8 cellular contexts compared by ENCODE assay signal in genomic region chr4:87896020-87896621, GRCh38.
A peak's percentile ranks its signal among the peaks of the same experiment; 100 is the strongest.
DNase-seq lines count a peak whose midpoint lies in the region; ATAC-seq and TF ChIP-seq lines count a peak whose summit lies in the region.

No MANE protein-coding gene starts in this region.

- TF ChIP-seq EP300 in transverse colon (IDR thresholded peaks at IDR 0.05; ENCODE audit: low read depth), result no peak

- H3K9me3 ChIP-seq in PC-9 (ENCODE audit: insufficient read depth, low read depth) (peaks cover 8% of the 10 kb centered on the region; the same call in 1 of the 2 replicates), endodermal cell (ENCODE audit: control insufficient read depth, low read length) (peaks cover 11% of the 10 kb centered on the region), transverse colon (no peaks in the 10 kb centered on the region)

- no peaks in the 10 kb centered on the region for H3K9me2 ChIP-seq in PC-9 (ENCODE audit: insufficient read depth)

- no peak overlapping the region for H3K9ac ChIP-seq in endodermal cell (ENCODE audit: extremely low read depth, low read length, poor library complexity, severe bottlenecking)

- peaks cover 29% of the 10 kb centered on the region for H3K36me3 Mint-ChIP-seq in endodermal cell (ENCODE audit: low read depth)

- no peaks in the 10 kb centered on the region for H4K20me1 ChIP-seq in PC-9 (ENCODE audit: insufficient read depth)

- H3K9me3 Mint-ChIP-seq in endodermal cell, result peaks cover 18% of the 10 kb centered on the region

- H3K4me1 Mint-ChIP-seq in endodermal cell, result peaks cover 11% of the 10 kb centered on the region

- POLR2A ChIA-PET in PC-9 (lab: Charles Lee; ENCODE audit: unreplicated experiment), result interaction anchor here (0.8 kb wide), 1 partner anchor 89 kb away, joined by 7 read pairs; no protein-coding TSS in a partner anchor

- H3K27me3 Mint-ChIP-seq in endodermal cell (ENCODE audit: insufficient read depth), result no peaks in the 10 kb centered on the region

- intact Hi-C loops in PC-9 (cut with micrococcal nuclease; ENCODE audit: unreplicated experiment), result loop anchor here (1.0 kb wide), 1 partner anchor 77 kb away; no protein-coding TSS in a partner anchor
- intact Hi-C loops in transverse colon (cut with DNase I; ENCODE audit: low total_unique reads), result no loop called here

- no peaks in the 10 kb centered on the region for H3K27me3 ChIP-seq in PC-9 (ENCODE audit: insufficient read depth, low read depth)
- H3K27me3 ChIP-seq in endodermal cell (ENCODE audit: control insufficient read depth, insufficient read depth, low read length, poor library complexity, severe bottlenecking), result no peaks in the 10 kb centered on the region
- no peaks in the 10 kb centered on the region for H3K27me3 ChIP-seq in transverse colon

- no peak for ATAC-seq in HG03045 (IDR thresholded peaks at IDR 0.05; ENCODE audit: unreplicated experiment)

- H3K36me3 ChIP-seq in PC-9 (ENCODE audit: low read depth) (no peaks in the 10 kb centered on the region), endodermal cell (ENCODE audit: control insufficient read depth, insufficient read depth, low read length) (peaks cover 13% of the 10 kb centered on the region), transverse colon (no peaks in the 10 kb centered on the region)

- in situ Hi-C loops in transverse colon (cut with MboI; ENCODE audit: low pct_ligation_motif_present in 1 of 4, low pct_unique_long_range_greater_than_20kb in 1 of 4, low sequenced_read_pairs in 3 of 4), result no loop called here

- 35 to 100% methylated on average over 1 to 6 of the region's 7 CpGs for WGBS in endodermal cell (ENCODE audit: insufficient coverage in 1 of 2, insufficient read length in 1 of 2), 2 experiments
- WGBS in transverse colon (ENCODE audit: low coverage in 1 of 2), 2 donors, result 46 to 53% methylated on average over 7 of the region's 7 CpGs

- H3K27ac ChIP-seq in PC-9, result peak overlapping the region; percentile 82
- H3K27ac ChIP-seq in endodermal cell (ENCODE audit: low read depth, low read length), result no peak overlapping the region
- H3K27ac ChIP-seq in transverse colon, result no peak overlapping the region

- peak overlapping the region; percentile 78 for H3K27ac Mint-ChIP-seq in endodermal cell

- H3K4me2 ChIP-seq in PC-9, result peak overlapping the region; percentile 53

- H3K4me3 ChIP-seq in PC-9 (no peak overlapping the region), endodermal cell (ENCODE audit: low read length) (no peak overlapping the region), transverse colon (no peak overlapping the region)

- no peaks in the 10 kb centered on the region for H3K79me2 ChIP-seq in PC-9 (ENCODE audit: low read depth)

- DNase-seq in H4 (ENCODE audit: low spot score) (peak; percentile 87), PC-9 (peak; percentile 45 to 83), endodermal cell (peak; percentile 83), non-pigmented ciliary epithelial cell (ENCODE audit: low read depth) (peak; percentile 73), GM19240 (ENCODE audit: insufficient read length, low spot score) (no peak), NCI-H446 treated with DMSO at 0.1 percent for 48 hours (lab: John Stamatoyannopoulos, UW) (no peak), transverse colon (no peak)

- no TSS peak for BruUV-seq in PC-9 (replicated peaks; lab: Mats Ljungman, UMichigan)

- CTCF ChIA-PET in PC-9 (lab: Charles Lee), result no interaction called here

- TF ChIP-seq POLR2A in transverse colon (IDR thresholded peaks at IDR 0.05), result no peak

- no peak overlapping the region for H3K4me3 Mint-ChIP-seq in endodermal cell

- no peak overlapping the region; the same call in 1 of the 2 replicates for H2AFZ ChIP-seq in PC-9

- TF ChIP-seq CTCF in PC-9 (conservative IDR thresholded peaks at IDR 0.05) (no peak), endodermal cell (conservative IDR thresholded peaks at IDR 0.05) (no peak), transverse colon (IDR thresholded peaks at IDR 0.05) (no peak)

- peaks cover 23% of the 10 kb centered on the region for H3K4me1 ChIP-seq in PC-9 (replicated peaks; ENCODE audit: insufficient read depth)
- no peaks in the 10 kb centered on the region for H3K4me1 ChIP-seq in endodermal cell (ENCODE audit: control insufficient read depth, insufficient read depth, low read length)
- no peaks in the 10 kb centered on the region for H3K4me1 ChIP-seq in transverse colon

- H3F3A ChIP-seq in PC-9 (ENCODE audit: insufficient read depth, low read depth), result peaks cover 9% of the 10 kb centered on the region

Comparison
In these comparisons a context has a peak if more than half of its experiments do, and no peak if none do; other contexts are left out.
1. DNase-seq: peak in H4 (single experiment), PC-9 (2 of 2), endodermal cell (single experiment) and non-pigmented ciliary epithelial cell (single experiment); none in GM19240 (single experiment), NCI-H446 treated with DMSO at 0.1 percent for 48 hours (single experiment) and transverse colon (single experiment).